Comparison of ENCODE assay signal across 1 cellular context in the genomic region with DNA sequence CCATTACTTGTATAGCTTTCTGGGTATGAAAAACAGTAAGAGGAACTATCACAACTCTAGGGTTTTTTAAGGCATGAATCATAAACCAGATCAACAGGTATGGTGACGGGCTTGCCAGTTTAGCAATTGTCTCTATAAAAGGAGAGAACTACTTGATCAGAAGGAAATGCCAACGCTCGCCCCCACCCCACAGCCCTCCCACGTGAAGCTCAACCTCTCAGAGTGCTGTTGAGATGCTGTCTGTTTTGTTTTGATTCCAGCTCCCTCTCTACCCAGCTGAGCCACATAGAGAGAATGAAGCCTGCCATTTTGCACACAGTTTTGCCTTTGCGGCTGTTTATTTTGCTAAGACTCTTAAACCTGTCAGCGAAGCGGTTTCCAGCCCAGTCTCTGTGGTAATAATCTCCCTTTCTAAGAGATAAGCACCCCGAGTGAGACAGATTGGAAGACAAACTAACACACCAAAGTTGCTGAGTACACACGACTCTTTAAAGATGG.
TF ChIP-seq lines count a peak whose summit lies in the region.

No MANE protein-coding gene starts in this region.

TF ChIP-seq in K562, 482 proteins besides CTCF, POLR2A, EP300 and RAD21 (continued from another document and continues in another):
- no peak for TF ChIP-seq TOE1 (IDR thresholded peaks at IDR 0.05; ENCODE audit: borderline replicate concordance)
- no peak for TF ChIP-seq TOE1 (CRISPR knock-in tag; IDR thresholded peaks at IDR 0.05; ENCODE audit: borderline replicate concordance, low read depth)
- peak; percentile 20; the same call in 1 of the 2 replicates for TF ChIP-seq C11orf30 (IDR thresholded peaks at IDR 0.05; ENCODE audit: low read depth)
- TF ChIP-seq ZNF253 (CRISPR knock-in tag; conservative IDR thresholded peaks at IDR 0.05) = no peak
- no peak for TF ChIP-seq ZNF140 (CRISPR knock-in tag; IDR thresholded peaks at IDR 0.05)
- peak in 1 of 2 experiments; percentile 42; a peak in 1 of 4 replicates for TF ChIP-seq TBL1XR1 (IDR thresholded peaks at IDR 0.05; ENCODE audit: low read length in 2 of 2)
- TF ChIP-seq CREBBP (IDR thresholded peaks at IDR 0.05; ENCODE audit: low read depth, low read length) = no peak
- TF ChIP-seq RFX1 (IDR thresholded peaks at IDR 0.05) = peak; percentile 57
- TF ChIP-seq, protein P1, sequence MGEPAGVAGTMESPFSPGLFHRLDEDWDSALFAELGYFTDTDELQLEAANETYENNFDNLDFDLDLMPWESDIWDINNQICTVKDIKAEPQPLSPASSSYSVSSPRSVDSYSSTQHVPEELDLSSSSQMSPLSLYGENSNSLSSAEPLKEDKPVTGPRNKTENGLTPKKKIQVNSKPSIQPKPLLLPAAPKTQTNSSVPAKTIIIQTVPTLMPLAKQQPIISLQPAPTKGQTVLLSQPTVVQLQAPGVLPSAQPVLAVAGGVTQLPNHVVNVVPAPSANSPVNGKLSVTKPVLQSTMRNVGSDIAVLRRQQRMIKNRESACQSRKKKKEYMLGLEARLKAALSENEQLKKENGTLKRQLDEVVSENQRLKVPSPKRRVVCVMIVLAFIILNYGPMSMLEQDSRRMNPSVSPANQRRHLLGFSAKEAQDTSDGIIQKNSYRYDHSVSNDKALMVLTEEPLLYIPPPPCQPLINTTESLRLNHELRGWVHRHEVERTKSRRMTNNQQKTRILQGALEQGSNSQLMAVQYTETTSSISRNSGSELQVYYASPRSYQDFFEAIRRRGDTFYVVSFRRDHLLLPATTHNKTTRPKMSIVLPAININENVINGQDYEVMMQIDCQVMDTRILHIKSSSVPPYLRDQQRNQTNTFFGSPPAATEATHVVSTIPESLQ (CRISPR knock-in tag; IDR thresholded peaks at IDR 0.05) = no peak
- TF ChIP-seq, protein P2, sequence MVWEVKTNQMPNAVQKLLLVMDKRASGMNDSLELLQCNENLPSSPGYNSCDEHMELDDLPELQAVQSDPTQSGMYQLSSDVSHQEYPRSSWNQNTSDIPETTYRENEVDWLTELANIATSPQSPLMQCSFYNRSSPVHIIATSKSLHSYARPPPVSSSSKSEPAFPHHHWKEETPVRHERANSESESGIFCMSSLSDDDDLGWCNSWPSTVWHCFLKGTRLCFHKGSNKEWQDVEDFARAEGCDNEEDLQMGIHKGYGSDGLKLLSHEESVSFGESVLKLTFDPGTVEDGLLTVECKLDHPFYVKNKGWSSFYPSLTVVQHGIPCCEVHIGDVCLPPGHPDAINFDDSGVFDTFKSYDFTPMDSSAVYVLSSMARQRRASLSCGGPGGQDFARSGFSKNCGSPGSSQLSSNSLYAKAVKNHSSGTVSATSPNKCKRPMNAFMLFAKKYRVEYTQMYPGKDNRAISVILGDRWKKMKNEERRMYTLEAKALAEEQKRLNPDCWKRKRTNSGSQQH (CRISPR knock-in tag; IDR thresholded peaks at IDR 0.05) = no peak
- no peak for TF ChIP-seq RFX7 (CRISPR knock-in tag; IDR thresholded peaks at IDR 0.05)
- TF ChIP-seq DPF2 (IDR thresholded peaks at IDR 0.05) = peak; percentile 29; the same call in 1 of the 2 replicates
- no peak for TF ChIP-seq TRIM28 (IDR thresholded peaks at IDR 0.05)
- TF ChIP-seq ZBTB7A (IDR thresholded peaks at IDR 0.05; ENCODE audit: borderline replicate concordance, control insufficient read depth, low read depth, low read length) = no peak
- TF ChIP-seq, protein P3, sequence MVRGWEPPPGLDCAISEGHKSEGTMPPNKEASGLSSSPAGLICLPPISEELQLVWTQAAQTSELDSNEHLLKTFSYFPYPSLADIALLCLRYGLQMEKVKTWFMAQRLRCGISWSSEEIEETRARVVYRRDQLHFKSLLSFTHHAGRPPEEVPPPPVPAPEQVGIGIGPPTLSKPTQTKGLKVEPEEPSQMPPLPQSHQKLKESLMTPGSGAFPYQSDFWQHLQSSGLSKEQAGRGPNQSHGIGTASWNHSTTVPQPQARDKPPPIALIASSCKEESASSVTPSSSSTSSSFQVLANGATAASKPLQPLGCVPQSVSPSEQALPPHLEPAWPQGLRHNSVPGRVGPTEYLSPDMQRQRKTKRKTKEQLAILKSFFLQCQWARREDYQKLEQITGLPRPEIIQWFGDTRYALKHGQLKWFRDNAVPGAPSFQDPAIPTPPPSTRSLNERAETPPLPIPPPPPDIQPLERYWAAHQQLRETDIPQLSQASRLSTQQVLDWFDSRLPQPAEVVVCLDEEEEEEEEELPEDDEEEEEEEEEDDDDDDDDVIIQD (CRISPR knock-in tag; IDR thresholded peaks at IDR 0.05) = no peak
- TF ChIP-seq, protein P4, sequence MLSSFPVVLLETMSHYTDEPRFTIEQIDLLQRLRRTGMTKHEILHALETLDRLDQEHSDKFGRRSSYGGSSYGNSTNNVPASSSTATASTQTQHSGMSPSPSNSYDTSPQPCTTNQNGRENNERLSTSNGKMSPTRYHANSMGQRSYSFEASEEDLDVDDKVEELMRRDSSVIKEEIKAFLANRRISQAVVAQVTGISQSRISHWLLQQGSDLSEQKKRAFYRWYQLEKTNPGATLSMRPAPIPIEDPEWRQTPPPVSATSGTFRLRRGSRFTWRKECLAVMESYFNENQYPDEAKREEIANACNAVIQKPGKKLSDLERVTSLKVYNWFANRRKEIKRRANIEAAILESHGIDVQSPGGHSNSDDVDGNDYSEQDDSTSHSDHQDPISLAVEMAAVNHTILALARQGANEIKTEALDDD (IDR thresholded peaks at IDR 0.05) = peak; percentile 53; the same call in 1 of the 2 replicates
- TF ChIP-seq ZNF282 (CRISPR knock-in tag; IDR thresholded peaks at IDR 0.05) = no peak
- no peak for TF ChIP-seq SETDB1 (IDR thresholded peaks at IDR 0.05; ENCODE audit: low read length)
- TF ChIP-seq, protein P5, sequence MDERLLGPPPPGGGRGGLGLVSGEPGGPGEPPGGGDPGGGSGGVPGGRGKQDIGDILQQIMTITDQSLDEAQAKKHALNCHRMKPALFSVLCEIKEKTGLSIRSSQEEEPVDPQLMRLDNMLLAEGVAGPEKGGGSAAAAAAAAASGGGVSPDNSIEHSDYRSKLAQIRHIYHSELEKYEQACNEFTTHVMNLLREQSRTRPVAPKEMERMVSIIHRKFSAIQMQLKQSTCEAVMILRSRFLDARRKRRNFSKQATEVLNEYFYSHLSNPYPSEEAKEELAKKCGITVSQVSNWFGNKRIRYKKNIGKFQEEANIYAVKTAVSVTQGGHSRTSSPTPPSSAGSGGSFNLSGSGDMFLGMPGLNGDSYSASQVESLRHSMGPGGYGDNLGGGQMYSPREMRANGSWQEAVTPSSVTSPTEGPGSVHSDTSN (CRISPR knock-in tag; IDR thresholded peaks at IDR 0.05; ENCODE audit: low read depth) = no peak
- TF ChIP-seq, protein P5 (tag; conservative IDR thresholded peaks at IDR 0.05; ENCODE audit: low read depth) = peak; percentile 77
- TF ChIP-seq ESRRA (IDR thresholded peaks at IDR 0.05; ENCODE audit: borderline replicate concordance, low read depth) = peak; percentile 60; the same call in 1 of the 2 replicates
- peak; percentile 27; the same call in 1 of the 2 replicates for TF ChIP-seq SOX6 (IDR thresholded peaks at IDR 0.05)
- TF ChIP-seq FOXA3 (CRISPR knock-in tag; conservative IDR thresholded peaks at IDR 0.05 in 1 of 2, IDR thresholded peaks at IDR 0.05 in 1 of 2) = peak in 1 of 2 experiments; percentile 90; a peak in 2 of 4 replicates
- no peak for TF ChIP-seq ZNF512 (tag; IDR thresholded peaks at IDR 0.05)
- no peak for TF ChIP-seq NR4A1 (CRISPR knock-in tag; IDR thresholded peaks at IDR 0.05)
- TF ChIP-seq NR4A1 (tag; IDR thresholded peaks at IDR 0.05) = no peak
- no peak for TF ChIP-seq ZNF384 (IDR thresholded peaks at IDR 0.05; ENCODE audit: low read depth, low read length)
- TF ChIP-seq HOXB6 (CRISPR knock-in tag; IDR thresholded peaks at IDR 0.05; ENCODE audit: borderline replicate concordance) = no peak
- TF ChIP-seq ZNF639 (CRISPR knock-in tag; conservative IDR thresholded peaks at IDR 0.05 in 1 of 2, IDR thresholded peaks at IDR 0.05 in 1 of 2) = no peak
- TF ChIP-seq CBFB (CRISPR knock-in tag; IDR thresholded peaks at IDR 0.05) = no peak
- peak; percentile 38; the same call in 1 of the 2 replicates for TF ChIP-seq LEF1 (IDR thresholded peaks at IDR 0.05)
- TF ChIP-seq PKNOX1 (IDR thresholded peaks at IDR 0.05) = peak; percentile 26; the same call in 1 of the 2 replicates
- no peak for TF ChIP-seq ZNF561 (CRISPR knock-in tag; conservative IDR thresholded peaks at IDR 0.05)
- 0 out of 4 replicates have a peak, but pooled peaks of 1 of the 2 experiments have one; percentile 34 for TF ChIP-seq FOXK2 (conservative IDR thresholded peaks at IDR 0.05 in 1 of 2, IDR thresholded peaks at IDR 0.05 in 1 of 2; ENCODE audit: low read depth in 2 of 2)
- peak; percentile 74; the same call in 1 of the 2 replicates for TF ChIP-seq MYNN (IDR thresholded peaks at IDR 0.05)
- no peak for TF ChIP-seq MYNN (CRISPR knock-in tag; IDR thresholded peaks at IDR 0.05)
- peak; percentile 25; the same call in 1 of the 2 replicates for TF ChIP-seq CTBP1 (IDR thresholded peaks at IDR 0.05; ENCODE audit: borderline replicate concordance)
- peak; percentile 37 for TF ChIP-seq FOSL1 (tag; conservative IDR thresholded peaks at IDR 0.05)
- no peak for TF ChIP-seq COPS2 (conservative IDR thresholded peaks at IDR 0.05)
- TF ChIP-seq ILK (tag; IDR thresholded peaks at IDR 0.05; ENCODE audit: borderline replicate concordance, low read depth) = no peak
- TF ChIP-seq ZKSCAN3 (CRISPR knock-in tag; IDR thresholded peaks at IDR 0.05) = no peak
- TF ChIP-seq MCM2 (IDR thresholded peaks at IDR 0.05; ENCODE audit: low read depth) = no peak
- TF ChIP-seq HDAC6 (IDR thresholded peaks at IDR 0.05; ENCODE audit: low read depth, low read length) = no peak
- TF ChIP-seq KLF13 (tag; IDR thresholded peaks at IDR 0.05; ENCODE audit: borderline replicate concordance, low read depth) = no peak
- no peak for TF ChIP-seq TGIF2 (CRISPR knock-in tag; IDR thresholded peaks at IDR 0.05)
- TF ChIP-seq, protein P6, sequence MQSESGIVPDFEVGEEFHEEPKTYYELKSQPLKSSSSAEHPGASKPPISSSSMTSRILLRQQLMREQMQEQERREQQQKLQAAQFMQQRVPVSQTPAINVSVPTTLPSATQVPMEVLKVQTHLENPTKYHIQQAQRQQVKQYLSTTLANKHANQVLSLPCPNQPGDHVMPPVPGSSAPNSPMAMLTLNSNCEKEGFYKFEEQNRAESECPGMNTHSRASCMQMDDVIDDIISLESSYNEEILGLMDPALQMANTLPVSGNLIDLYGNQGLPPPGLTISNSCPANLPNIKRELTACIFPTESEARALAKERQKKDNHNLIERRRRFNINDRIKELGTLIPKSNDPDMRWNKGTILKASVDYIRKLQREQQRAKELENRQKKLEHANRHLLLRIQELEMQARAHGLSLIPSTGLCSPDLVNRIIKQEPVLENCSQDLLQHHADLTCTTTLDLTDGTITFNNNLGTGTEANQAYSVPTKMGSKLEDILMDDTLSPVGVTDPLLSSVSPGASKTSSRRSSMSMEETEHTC (IDR thresholded peaks at IDR 0.05) = no peak
- TF ChIP-seq CREB1 (IDR thresholded peaks at IDR 0.05) = no peak
- TF ChIP-seq CREB1 (CRISPR knock-in tag; IDR thresholded peaks at IDR 0.05) = no peak
- no peak for TF ChIP-seq FOXJ3 (CRISPR knock-in tag; IDR thresholded peaks at IDR 0.05)
- no peak for TF ChIP-seq E2F4 (CRISPR knock-in tag; IDR thresholded peaks at IDR 0.05; ENCODE audit: low read depth)
- 0 out of 2 replicates have a peak, but pooled peaks have one; percentile 22 for TF ChIP-seq MAFK (IDR thresholded peaks at IDR 0.05; ENCODE audit: low read length)
- peak; percentile 90 for TF ChIP-seq FOXJ2 (tag; IDR thresholded peaks at IDR 0.05)
- TF ChIP-seq PHF21A (IDR thresholded peaks at IDR 0.05; ENCODE audit: borderline replicate concordance, low read depth) = no peak
